ENCODE assay signal across 3 cellular contexts in the genomic region with DNA sequence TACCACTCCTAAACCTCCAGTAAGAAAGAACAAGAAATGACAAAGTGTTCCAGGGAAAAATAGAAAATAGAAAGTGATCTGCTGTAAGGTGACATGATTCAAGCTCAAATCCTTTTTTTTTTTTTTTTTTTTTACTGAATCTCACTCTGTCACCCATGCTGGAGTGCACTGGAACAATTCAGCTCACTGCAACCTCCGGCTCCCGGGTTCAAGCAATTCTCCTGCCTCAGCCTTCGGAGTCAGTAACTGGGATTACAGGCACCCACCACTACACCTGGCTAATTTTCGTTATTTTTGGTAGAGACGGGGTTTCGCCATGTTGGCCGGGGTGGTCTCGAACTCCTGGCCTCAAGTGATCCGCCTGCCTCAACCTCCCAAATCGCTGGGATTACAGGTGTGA.
"Had no signal": no experiment of that assay in that cellular context is flagged by ENCODE, and none has a peak within 500 bp of the region (broad histone marks: within the 10 kb centered on the region; RNA-seq: fewer than 3 reads in every experiment).

No MANE protein-coding gene starts in this region.

- DNase-seq: GDM1, GF-D8 had no signal

- H3K4me3 ChIP-seq: GM12878 had no signal
